25 cellular contexts compared by ENCODE assay signal in the genomic region with DNA sequence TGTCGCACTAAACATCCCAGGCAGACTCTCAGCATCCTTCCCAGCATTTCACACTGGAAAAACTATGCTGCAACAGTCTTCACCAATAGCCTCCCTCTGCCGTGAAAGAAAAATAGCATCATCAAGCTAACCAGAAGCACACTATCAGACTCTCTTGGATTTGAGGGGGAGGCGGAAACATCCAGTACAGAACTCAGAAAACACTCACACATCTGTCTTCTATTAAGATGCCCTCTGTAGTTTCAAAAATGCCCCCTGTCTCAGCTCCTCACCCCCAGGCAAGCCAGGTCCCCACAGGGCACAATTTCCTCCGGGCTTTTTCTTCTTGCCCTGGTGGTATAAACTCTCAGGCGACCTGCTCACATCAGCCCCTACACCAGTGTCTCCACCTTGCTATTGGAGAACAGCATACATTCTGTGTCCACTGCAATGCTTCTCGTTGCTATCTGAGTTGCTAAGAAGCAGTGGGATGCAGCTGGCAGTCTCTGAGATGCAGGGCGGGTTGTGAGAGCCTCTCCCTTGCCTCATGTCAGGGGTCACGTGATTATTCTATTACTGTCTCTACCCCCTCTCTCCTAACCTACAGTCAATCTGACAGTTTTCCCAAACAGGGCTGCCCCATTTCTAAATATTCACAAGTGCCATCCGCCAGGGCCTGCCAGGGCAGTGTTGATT.
DNase-seq lines count a peak whose midpoint lies in the region; ATAC-seq, FAIRE-seq and TF ChIP-seq lines count a peak whose summit lies in the region.
"Had no signal": no experiment of that assay in that cellular context is flagged by ENCODE, and none has a peak within 500 bp of the region (broad histone marks: within the 10 kb centered on the region; RNA-seq: fewer than 3 reads in every experiment).

No MANE protein-coding gene starts in this region.

- TF ChIP-seq RAD21 in HepG2 (CRISPR knock-in tag; IDR thresholded peaks at IDR 0.05) (no peak), SK-N-SH (IDR thresholded peaks at IDR 0.05; ENCODE audit: low read length) (no peak)

- H3K9me3 ChIP-seq in HepG2 (ENCODE audit: low read length), result no peaks in the 10 kb centered on the region
- H3K9me3 ChIP-seq in right lobe of liver, result no peaks in the 10 kb centered on the region
- H3K9me3 ChIP-seq in SK-N-SH, result no peaks in the 10 kb centered on the region
- no peaks in the 10 kb centered on the region for H3K9me3 ChIP-seq in muscle layer of colon (ENCODE audit: low read length)
- peaks cover 0 to 3% of the 10 kb centered on the region in 2 donors for H3K9me3 ChIP-seq in left lung
- H3K9me3 ChIP-seq: thoracic aorta had no signal

- peaks cover 9% of the 10 kb centered on the region for H3K9me3 Mint-ChIP-seq in activated naive CD4-positive, alpha-beta T cell treated with anti-CD3 and anti-CD28 coated beads for 36 hours
- H3K9me3 Mint-ChIP-seq: activated T-helper 2 cell treated with anti-CD3 and anti-CD28 coated beads, Interferon-gamma antibody, Interleukin-2, Interleukin-4, amounts not matched to agents 10 μg/mL and 5 μg/mL and 100 μg/mL, durations not matched to agents 14 hours and 24 hours and 36 hours had no signal

- TF ChIP-seq EP300 in HepG2 (IDR thresholded peaks at IDR 0.05; ENCODE audit: low read depth in 2 of 2, low read length in 2 of 2) (no peak), HepG2 (CRISPR knock-in tag; IDR thresholded peaks at IDR 0.05; ENCODE audit: borderline replicate concordance) (no peak), SK-N-SH (IDR thresholded peaks at IDR 0.05; ENCODE audit: borderline replicate concordance in 1 of 2, low read depth in 1 of 2, low read length in 1 of 2) (peak in 1 of 2 experiments; percentile 24; a peak in 1 of 4 replicates)

- FAIRE-seq in HepG2 (lab: Jason Lieb, UNC), result no peak
- FAIRE-seq: H1 had no signal

- DNase-seq in HepG2 (ENCODE audit: low spot score) (no peak), right lobe of liver (no peak), SK-N-SH (peak; percentile 63), left lung (no peak), cortex of kidney (lab: John Stamatoyannopoulos, UW) (no peak)
- no peak for DNase-seq in activated naive CD4-positive, alpha-beta T cell treated with anti-CD3 and anti-CD28 coated beads for 36 hours
- DNase-seq: activated CD4-positive, alpha-beta memory T cell treated with anti-CD3 and anti-CD28 coated beads for 36 hours; CD4-positive, alpha-beta T cell; cerebellar nuclear complex; GF-D8; head of caudate nucleus; mesenchymal stem cell; MV-4-11; NCI-H1694 treated with DMSO at 0.1 percent for 48 hours; NCI-H226; NCI-H82; stimulated activated CD4-positive, alpha-beta T cell treated with anti-CD3 and anti-CD28 coated beads, Interleukin-4, amount 100 ng/mL, for 24 hours; stimulated activated naive CD4-positive, alpha-beta T cell; T-cell had no signal

- intact Hi-C loops in HepG2 (cut with micrococcal nuclease; ENCODE audit: unreplicated experiment), result no loop called here
- intact Hi-C loops in right lobe of liver (cut with DNase I), result no loop called here
- intact Hi-C loops in activated naive CD4-positive, alpha-beta T cell treated with anti-CD3 and anti-CD28 coated beads for 36 hours (cut with micrococcal nuclease), result no loop called here
- intact Hi-C loops in left lung (cut with DNase I), result no loop called here

- TF ChIP-seq CTCF in HepG2 (CRISPR knock-in tag; IDR thresholded peaks at IDR 0.05) (no peak), right lobe of liver (IDR thresholded peaks at IDR 0.05) (no peak), SK-N-SH (IDR thresholded peaks at IDR 0.05) (no peak), left lung (IDR thresholded peaks at IDR 0.05) (no peak)

- 24% methylated on average over 9 of the region's 9 CpGs for WGBS in HepG2 (ENCODE audit: low lambda C conversion rate)
- 61% methylated on average over 5 of the region's 9 CpGs for WGBS in right lobe of liver (ENCODE audit: insufficient coverage, low coverage, low lambda C conversion rate, missing lambda C conversion rate)
- 32% methylated on average over 8 of the region's 9 CpGs for WGBS in SK-N-SH (ENCODE audit: low lambda C conversion rate)

- H3K36me3 ChIP-seq in HepG2 (replicated peaks in 1 of 2; ENCODE audit: control insufficient read depth in 1 of 2, insufficient read depth in 2 of 2, low read length in 2 of 2) (no peaks in the 10 kb centered on the region), right lobe of liver (no peaks in the 10 kb centered on the region), SK-N-SH (replicated peaks in 1 of 2; ENCODE audit: control insufficient read depth in 1 of 2, insufficient read depth in 2 of 2, low read length in 1 of 2) (no peaks in the 10 kb centered on the region), muscle layer of colon (ENCODE audit: insufficient read depth, low read length) (no peaks in the 10 kb centered on the region), left lung (no peaks in the 10 kb centered on the region)
- H3K36me3 ChIP-seq: thoracic aorta had no signal

- no peak overlapping the region for H3K27ac ChIP-seq in HepG2 (ENCODE audit: extremely low read length, insufficient read depth, low read length)
- H3K27ac ChIP-seq in right lobe of liver, result no peak overlapping the region
- H3K27ac ChIP-seq in SK-N-SH (ENCODE audit: low read depth in 2 of 2, low read length in 1 of 2), result peak overlapping the region in 1 of 2 experiments; percentile 54; a peak in 2 of 4 replicates
- peak overlapping the region; percentile 58 for H3K27ac ChIP-seq in muscle layer of colon (ENCODE audit: low read depth, low read length)
- H3K27ac ChIP-seq in left lung, result no peak overlapping the region
- H3K27ac ChIP-seq: KMS-11, thoracic aorta had no signal

- H4K20me1 ChIP-seq in HepG2 (ENCODE audit: insufficient read depth, low read length) (no peaks in the 10 kb centered on the region), SK-N-SH (ENCODE audit: insufficient read depth) (no peaks in the 10 kb centered on the region)

- no peaks in the 10 kb centered on the region for H3K4me1 Mint-ChIP-seq in activated naive CD4-positive, alpha-beta T cell treated with anti-CD3 and anti-CD28 coated beads for 36 hours (ENCODE audit: low read depth)
- H3K4me1 Mint-ChIP-seq: T-cell had no signal

- no peak overlapping the region for H3K27ac Mint-ChIP-seq in activated naive CD4-positive, alpha-beta T cell treated with anti-CD3 and anti-CD28 coated beads for 36 hours
- H3K27ac Mint-ChIP-seq: activated CD4-positive, alpha-beta memory T cell treated with anti-CD3 and anti-CD28 coated beads for 36 hours; activated T-helper 2 cell treated with anti-CD3 and anti-CD28 coated beads, Interferon-gamma antibody, Interleukin-2, Interleukin-4, amounts not matched to agents 10 μg/mL and 5 μg/mL and 100 μg/mL, durations not matched to agents 14 hours and 24 hours and 36 hours; CD4-positive, alpha-beta T cell; T-cell had no signal

- peaks cover 0 to 23% of the 10 kb centered on the region in 2 experiments; a peak in 3 of 5 replicates for H3K27me3 ChIP-seq in HepG2 (ENCODE audit: control insufficient read depth in 1 of 2, insufficient read depth in 2 of 2, low read length in 2 of 2)
- no peaks in the 10 kb centered on the region for H3K27me3 ChIP-seq in right lobe of liver
- no peaks in the 10 kb centered on the region for H3K27me3 ChIP-seq in SK-N-SH (ENCODE audit: insufficient read depth)
- no peaks in the 10 kb centered on the region for H3K27me3 ChIP-seq in muscle layer of colon (ENCODE audit: control insufficient read depth in 1 of 2, insufficient read depth in 2 of 2, low read length in 2 of 2)
- H3K27me3 ChIP-seq in left lung, result no peaks in the 10 kb centered on the region

- no peak for ATAC-seq in HepG2
- no peak for ATAC-seq in right lobe of liver
- no peak for ATAC-seq in left lung
- ATAC-seq in GM21576 (IDR thresholded peaks at IDR 0.05; ENCODE audit: unreplicated experiment), result no peak
- ATAC-seq: T-cell had no signal

- H3K79me2 ChIP-seq in HepG2 (ENCODE audit: insufficient read depth, low read length) (no peaks in the 10 kb centered on the region), SK-N-SH (ENCODE audit: insufficient read depth) (no peaks in the 10 kb centered on the region)

- TF ChIP-seq POLR2A in HepG2 (IDR thresholded peaks at IDR 0.05; ENCODE audit: insufficient read depth in 1 of 2, low read depth in 2 of 2, low read length in 2 of 2) (no peak), right lobe of liver (IDR thresholded peaks at IDR 0.05) (no peak)

- POLR2A ChIA-PET in HepG2 (lab: Yijun Ruan, JAX) (no interaction called here), SK-N-SH (lab: Yijun Ruan, JAX) (no interaction called here)

- BruUV-seq in HepG2 (replicated peaks; lab: Mats Ljungman, UMichigan), result no TSS peak

- H3K9ac ChIP-seq in HepG2 (ENCODE audit: insufficient read depth, low read depth, low read length) (no peak overlapping the region), SK-N-SH (no peak overlapping the region), muscle layer of colon (ENCODE audit: low read length) (no peak overlapping the region)
- H3K9ac ChIP-seq: KMS-11 had no signal

- no peak overlapping the region for H3K4me3 ChIP-seq in HepG2 (replicated peaks in 1 of 3; ENCODE audit: insufficient read depth in 1 of 3, low read depth in 2 of 3, low read length in 3 of 3)
- no peak overlapping the region for H3K4me3 ChIP-seq in right lobe of liver
- H3K4me3 ChIP-seq in SK-N-SH (ENCODE audit: low read depth in 2 of 2, low read length in 1 of 2), result no peak overlapping the region
- no peak overlapping the region for H3K4me3 ChIP-seq in muscle layer of colon (ENCODE audit: low read depth in 1 of 2, low read length in 2 of 2)
- H3K4me3 ChIP-seq in left lung, result no peak overlapping the region
- H3K4me3 ChIP-seq: thoracic aorta had no signal

- in situ Hi-C loops in HepG2 (cut with HindIII; ENCODE audit: extremely low pct_ligation_motif_present, low pct_unique_long_range_greater_than_20kb), result loop anchor here (25.0 kb wide), 1 partner anchor 1559 kb away; no protein-coding TSS in a partner anchor

- no peak overlapping the region for H2AFZ ChIP-seq in HepG2 (ENCODE audit: low read length)
- no peak overlapping the region for H2AFZ ChIP-seq in SK-N-SH (ENCODE audit: low read depth)

- peaks cover 8% of the 10 kb centered on the region for H3K27me3 Mint-ChIP-seq in activated naive CD4-positive, alpha-beta T cell treated with anti-CD3 and anti-CD28 coated beads for 36 hours (ENCODE audit: low read depth)

- no peaks in the 10 kb centered on the region for H3K9me2 ChIP-seq in SK-N-SH

- H3K4me2 ChIP-seq in HepG2 (ENCODE audit: low read depth, low read length), result no peak overlapping the region
- no peak overlapping the region for H3K4me2 ChIP-seq in SK-N-SH
- H3K4me2 ChIP-seq: KMS-11 had no signal

- no peaks in the 10 kb centered on the region for H3F3A ChIP-seq in SK-N-SH (replicated peaks; ENCODE audit: insufficient read depth)

- H3K4me3 Mint-ChIP-seq in activated naive CD4-positive, alpha-beta T cell treated with anti-CD3 and anti-CD28 coated beads for 36 hours, result no peak overlapping the region
- H3K4me3 Mint-ChIP-seq: activated CD4-positive, alpha-beta memory T cell treated with anti-CD3 and anti-CD28 coated beads for 36 hours; CD4-positive, alpha-beta T cell; T-cell had no signal

- H3K36me3 Mint-ChIP-seq in activated naive CD4-positive, alpha-beta T cell treated with anti-CD3 and anti-CD28 coated beads for 36 hours (ENCODE audit: low read depth), result no peaks in the 10 kb centered on the region
- H3K36me3 Mint-ChIP-seq: activated CD4-positive, alpha-beta memory T cell treated with anti-CD3 and anti-CD28 coated beads for 36 hours; T-cell had no signal

- CTCF ChIA-PET in HepG2 (lab: Yijun Ruan, JAX; ENCODE audit: low intra/inter-chr PET ratio, low total read pairs), result no interaction called here
- CTCF ChIA-PET in SK-N-SH (lab: Yijun Ruan, JAX), result no interaction called here
- CTCF ChIA-PET in activated naive CD4-positive, alpha-beta T cell treated with anti-CD3 and anti-CD28 coated beads for 36 hours (lab: Charles Lee), result no interaction called here

- peaks cover 14% of the 10 kb centered on the region for H3K4me1 ChIP-seq in HepG2 (ENCODE audit: insufficient read depth, low read length)
- no peaks in the 10 kb centered on the region for H3K4me1 ChIP-seq in right lobe of liver
- H3K4me1 ChIP-seq in SK-N-SH (ENCODE audit: control insufficient read depth in 1 of 2, insufficient read depth in 2 of 2, low read depth in 1 of 2, low read length in 1 of 2), result peaks cover 0 to 22% of the 10 kb centered on the region in 2 experiments; a peak in 2 of 4 replicates
- peaks cover 23% of the 10 kb centered on the region for H3K4me1 ChIP-seq in muscle layer of colon (ENCODE audit: insufficient read depth, low read length)
- no peaks in the 10 kb centered on the region for H3K4me1 ChIP-seq in left lung
